Comparison of ENCODE assay signal across 26 cellular contexts in genomic region chr10:67863094-67863493, GRCh38.
"Had no signal": no experiment of that assay in that cellular context is flagged by ENCODE, and none has a peak within 500 bp of the region (broad histone marks: within the 10 kb centered on the region; RNA-seq: fewer than 3 reads in every experiment).

No MANE protein-coding gene starts in this region.

- H3K27me3 Mint-ChIP-seq: memory B cell; progenitor cell of endocrine pancreas; stimulated activated memory B cell treated with anti-CD40 and anti-IgM and Interleukin-4, amounts not matched to agents 10 μg/mL and 1 μg/mL and 100 μg/mL, for 72 hours; stimulated activated naive CD8-positive, alpha-beta T cell treated with anti-CD3 and anti-CD28 coated beads, Interleukin-15, amount 100 ng/mL, for 72 hours had no signal

- H3K27ac Mint-ChIP-seq: memory B cell; mesothelial cell of epicardium; progenitor cell of endocrine pancreas; stimulated activated memory B cell treated with anti-CD40 and anti-IgM and Interleukin-4, amounts not matched to agents 10 μg/mL and 1 μg/mL and 100 μg/mL, for 72 hours had no signal

- H3K4me3 ChIP-seq: esophagus squamous epithelium, gastroesophageal sphincter, left ventricle myocardium inferior, lower lobe of right lung, pancreas, spleen, testis, tibial nerve, upper lobe of right lung, vagina had no signal

- H3K9me3 Mint-ChIP-seq: memory B cell; mesothelial cell of epicardium; natural killer cell treated with Interleukin-12 subunit alpha and Interleukin-12 subunit beta and Interleukin-15 and Interleukin-18, amount 100 ng/mL, for 72 hours; stimulated activated memory B cell treated with anti-CD40 and anti-IgM and Interleukin-4, amounts not matched to agents 10 μg/mL and 1 μg/mL and 100 μg/mL, for 72 hours; stimulated activated naive CD8-positive, alpha-beta T cell treated with anti-CD3 and anti-CD28 coated beads, Interleukin-15, amount 100 ng/mL, for 72 hours had no signal

- DNase-seq: dermis blood vessel endothelial cell; esophagus squamous epithelium; foreskin fibroblast; glutamatergic neuron; kidney; left cardiac atrium; left ventricle myocardium inferior; lower lobe of right lung; occipital lobe; pancreas; spleen; stimulated activated CD4-positive, alpha-beta T cell treated with anti-CD3 and anti-CD28 coated beads, Interleukin-15, amount 100 ng/mL, for 24 hours; stimulated activated CD4-positive, alpha-beta T cell treated with anti-CD3 and anti-CD28 coated beads, Interleukin-1b, Interleukin-23, amount 100 ng/mL, for 48 hours; stimulated activated CD4-positive, alpha-beta T cell treated with anti-CD3 and anti-CD28 coated beads, Interleukin-4, amount 100 ng/mL, for 24 hours; stimulated activated naive CD8-positive, alpha-beta T cell treated with anti-CD3 and anti-CD28 coated beads, Interleukin-15, amount 100 ng/mL, for 72 hours; testis; upper lobe of right lung had no signal

- H3K27me3 ChIP-seq: esophagus squamous epithelium, gastroesophageal sphincter, pancreas, spleen, testis, tibial nerve, upper lobe of right lung, vagina had no signal

- H3K27ac ChIP-seq: esophagus squamous epithelium, gastroesophageal sphincter, left ventricle myocardium inferior, lower lobe of right lung, pancreas, spleen, testis, tibial nerve, upper lobe of right lung, vagina had no signal

- FAIRE-seq: kidney, pancreas had no signal

- H3K36me3 ChIP-seq: esophagus squamous epithelium, gastroesophageal sphincter, left ventricle myocardium inferior, lower lobe of right lung, pancreas, spleen, tibial nerve, upper lobe of right lung, vagina had no signal

- H3K36me3 Mint-ChIP-seq: memory B cell; mesothelial cell of epicardium; natural killer cell treated with Interleukin-12 subunit alpha and Interleukin-12 subunit beta and Interleukin-15 and Interleukin-18, amount 100 ng/mL, for 72 hours; stimulated activated memory B cell treated with anti-CD40 and anti-IgM and Interleukin-4, amounts not matched to agents 10 μg/mL and 1 μg/mL and 100 μg/mL, for 72 hours had no signal

- H3K4me3 Mint-ChIP-seq: memory B cell; mesothelial cell of epicardium; natural killer cell treated with Interleukin-12 subunit alpha and Interleukin-12 subunit beta and Interleukin-15 and Interleukin-18, amount 100 ng/mL, for 72 hours; stimulated activated memory B cell treated with anti-CD40 and anti-IgM and Interleukin-4, amounts not matched to agents 10 μg/mL and 1 μg/mL and 100 μg/mL, for 72 hours; stimulated activated naive CD8-positive, alpha-beta T cell treated with anti-CD3 and anti-CD28 coated beads, Interleukin-15, amount 100 ng/mL, for 72 hours had no signal

- H3K4me1 Mint-ChIP-seq: mesothelial cell of epicardium; stimulated activated naive CD8-positive, alpha-beta T cell treated with anti-CD3 and anti-CD28 coated beads, Interleukin-15, amount 100 ng/mL, for 72 hours had no signal

- H3K4me1 ChIP-seq: esophagus squamous epithelium, gastroesophageal sphincter, left ventricle myocardium inferior, lower lobe of right lung, pancreas, testis, tibial nerve, upper lobe of right lung, vagina had no signal

- H3K9me3 ChIP-seq: esophagus squamous epithelium, gastroesophageal sphincter, left ventricle myocardium inferior, lower lobe of right lung, pancreas, spleen, testis, tibial nerve, upper lobe of right lung, vagina had no signal

- ATAC-seq: gastroesophageal sphincter; left cardiac atrium; lower lobe of right lung; natural killer cell treated with Interleukin-12 subunit alpha and Interleukin-12 subunit beta and Interleukin-15 and Interleukin-18, amount 100 ng/mL, for 72 hours; pancreas; sciatic nerve; stimulated activated memory B cell treated with anti-CD40 and anti-IgM and Interleukin-4, amounts not matched to agents 10 μg/mL and 1 μg/mL and 100 μg/mL, for 72 hours; stimulated activated naive CD8-positive, alpha-beta T cell treated with anti-CD3 and anti-CD28 coated beads, Interleukin-15, amount 100 ng/mL, for 72 hours; upper lobe of right lung had no signal
